In genomic region chr20:34703573-34704176, GRCh38 we compare ENCODE assay signal across 8 cellular contexts. TPM values are rescaled to one million over a fixed set of nuclear protein-coding genes. Genes with fewer than 3 reads are reported as not detected.
DNase-seq lines count a peak whose midpoint lies in the region; ATAC-seq and TF ChIP-seq lines count a peak whose summit lies in the region.

No MANE protein-coding gene starts in this region.

- intact Hi-C loops in ovary (cut with DNase I): loop anchor here in 3 of 4 donors (2.0 to 10.0 kb wide), 3 partner anchors 145 to 389 kb away; partner anchors contain the start of gene MAP1LC3A (in 1 of the 3)

- H3K27ac ChIP-seq in foreskin keratinocyte (peak overlapping the region; percentile 92), ovary (peak overlapping the region; percentile 98 to 100)

- peak; percentile 32 for DNase-seq in Caki2 (ENCODE audit: low read depth)
- peak; percentile 65 for DNase-seq in HuH-7 (ENCODE audit: low spot score)
- DNase-seq in activated T-cell treated with anti-CD3 and anti-CD28 coated beads, Interleukin-2, amount 50 U/mL, for 1 hour: peak; percentile 55
- peak in 1 of 2 donors; percentile 29 for DNase-seq in foreskin keratinocyte
- peak in 2 of 5 donors; percentile 29 to 44 for DNase-seq in ovary
- DNase-seq in MV-4-11 (lab: John Stamatoyannopoulos, UW): no peak
- no peak for DNase-seq in SKM-1 treated with dmso at 0.1 percent for 144 hours (lab: John Stamatoyannopoulos, UW; ENCODE audit: unreplicated experiment)
- DNase-seq in AG08395 (ENCODE audit: low spot score): no peak

- 0 to 1% (median 1%) methylated on average over 29 to 36 of the region's 36 CpGs for WGBS in ovary, 3 donors

- ATAC-seq in foreskin keratinocyte: peak; percentile 5

- no peak for TF ChIP-seq EP300 in ovary (IDR thresholded peaks at IDR 0.05)

- TF ChIP-seq POLR2A in ovary (IDR thresholded peaks at IDR 0.05): no peak

- no peaks in the 10 kb centered on the region for H3K9me3 ChIP-seq in ovary

- H3K4me1 ChIP-seq in foreskin keratinocyte: no peaks in the 10 kb centered on the region
- peaks cover 3% of the 10 kb centered on the region for H3K4me1 ChIP-seq in ovary (ENCODE audit: insufficient read depth)

- peak overlapping the region; percentile 68 for H3K4me3 ChIP-seq in ovary

- H3K36me3 ChIP-seq in ovary: no peaks in the 10 kb centered on the region

- TF ChIP-seq CTCF in foreskin keratinocyte (conservative IDR thresholded peaks at IDR 0.05) (peak; percentile 29), ovary (IDR thresholded peaks at IDR 0.05) (no peak)

- in situ Hi-C loops in Caki2 (cut with HindIII; ENCODE audit: low pct_unique_long_range_greater_than_20kb, low sequenced_read_pairs): no loop called here

- H3K27me3 ChIP-seq in foreskin keratinocyte: peaks cover 6% of the 10 kb centered on the region
- H3K27me3 ChIP-seq in ovary: no peaks in the 10 kb centered on the region

RNA-seq across cellular contexts. Expression of gene TP53INP2, which starts 0.5 kb away (rescaled TPM):
- 0.20 and 0.84 TPM in 2 replicates for total RNA-seq in Caki2 (2014; rRNA removed; shearing (Covaris generic); ENCODE audit: low replicate concordance)
- total RNA-seq in foreskin keratinocyte (0.92 and 1.5 TPM in 2 replicates), ovary (10 to 100 TPM in 4 of 7 donors, 1 to 10 TPM in 3; 4.9 to 16.0 (median 13.3) TPM)
- polyA plus RNA-seq in foreskin keratinocyte (1.0 and 1.3 TPM in 2 replicates), ovary (10 to 100 TPM in 1 of 2 donors, 1 to 10 TPM in 1; 6.9 to 50.3 TPM)

RNA-seq across cellular contexts. Expression of gene PIGU, which starts 26.8 kb away (rescaled TPM):
- total RNA-seq in Caki2 (2014; rRNA removed; shearing (Covaris generic); ENCODE audit: low replicate concordance): 26.0 and 33.8 TPM in 2 replicates
- 24.3 and 25.9 TPM in 2 replicates for total RNA-seq in foreskin keratinocyte
- 28.1 and 30.7 TPM in 2 replicates for polyA plus RNA-seq in foreskin keratinocyte
- total RNA-seq in ovary: 10 to 100 TPM; 14.4 to 26.5 (median 19.1) TPM
- 10 to 100 TPM; 20.9 to 61.4 TPM for polyA plus RNA-seq in ovary

Comparison
In these comparisons a context has a peak if more than half of its experiments do, and no peak if none do; other contexts are left out.
1. DNase-seq: peak in Caki2 (single experiment), HuH-7 (single experiment) and activated T-cell treated with anti-CD3 and anti-CD28 coated beads, Interleukin-2, amount 50 U/mL, for 1 hour (single experiment); none in MV-4-11 (single experiment), SKM-1 treated with dmso at 0.1 percent for 144 hours (single experiment) and AG08395 (single experiment).